Comparison of ENCODE assay signal across 20 cellular contexts in the genomic region with DNA sequence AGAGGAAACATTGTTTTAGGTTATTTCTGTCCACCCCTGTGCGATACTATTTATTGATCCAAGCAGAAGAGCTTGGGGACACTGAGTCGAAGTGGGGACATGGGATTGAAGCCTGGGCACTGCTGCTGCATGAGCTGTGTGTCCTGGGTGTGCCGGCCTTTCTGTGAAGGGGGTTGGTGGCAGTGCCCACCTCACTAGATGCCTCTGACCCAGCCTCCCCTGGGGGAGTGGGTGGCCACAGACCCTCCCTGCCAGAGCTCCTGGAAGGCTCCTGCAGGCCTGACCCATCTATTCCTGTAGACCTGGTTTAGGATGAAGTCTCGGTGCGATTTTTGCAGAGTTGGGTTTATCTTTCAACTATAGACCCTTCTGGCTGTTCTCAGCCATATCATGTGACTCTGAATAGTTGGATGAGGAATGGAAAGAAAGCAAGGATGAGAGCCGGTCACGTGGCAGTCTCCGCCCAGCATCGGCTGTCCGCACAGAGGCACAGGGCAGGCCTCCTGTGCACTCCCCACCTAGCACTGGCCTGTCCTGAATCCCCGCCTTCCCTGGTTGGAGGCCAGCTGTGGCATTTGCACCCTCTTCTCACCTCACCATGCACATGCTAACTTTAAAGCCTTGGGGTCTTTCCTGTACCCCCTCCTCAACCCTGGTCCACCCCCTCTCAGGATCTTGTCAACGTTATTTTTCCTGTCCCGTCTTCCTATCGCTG. TPM values are rescaled to one million over a fixed set of nuclear protein-coding genes. Genes with fewer than 3 reads are reported as not detected.
DNase-seq lines count a peak whose midpoint lies in the region; ATAC-seq and TF ChIP-seq lines count a peak whose summit lies in the region.
"Had no signal": no experiment of that assay in that cellular context is flagged by ENCODE, and none has a peak within 500 bp of the region (broad histone marks: within the 10 kb centered on the region; RNA-seq: fewer than 3 reads in every experiment).

No MANE protein-coding gene starts in this region.

- H3K9me3 ChIP-seq in HCT116 (ENCODE audit: control insufficient read depth in 1 of 2, insufficient read depth in 1 of 2, low read depth in 1 of 2, low read length in 2 of 2) (no peaks in the 10 kb centered on the region), osteoblast (ENCODE audit: low read depth, low read length) (no peaks in the 10 kb centered on the region), tibial artery (no peaks in the 10 kb centered on the region)
- H3K9me3 ChIP-seq: stomach had no signal

- no peaks in the 10 kb centered on the region for H3K4me1 ChIP-seq in HCT116 (ENCODE audit: control insufficient read depth in 1 of 2, insufficient read depth in 2 of 2, low read length in 2 of 2)
- no peaks in the 10 kb centered on the region for H3K4me1 ChIP-seq in osteoblast (ENCODE audit: insufficient read depth, low read length)
- H3K4me1 ChIP-seq in tibial artery = peaks cover 0 to 25% (median 19%) of the 10 kb centered on the region in 4 donors

- H3K36me3 Mint-ChIP-seq in activated T-cell treated with anti-CD3 and anti-CD28 coated beads, Interleukin-2, amount 50 U/mL, for 24 hours (ENCODE audit: low read depth) = peaks cover 76% of the 10 kb centered on the region
- peaks cover 1 to 14% of the 10 kb centered on the region in 2 donors for H3K36me3 Mint-ChIP-seq in activated T-cell treated with anti-CD3 and anti-CD28 coated beads, Interleukin-2, amount 50 U/mL, for 72 hours (ENCODE audit: insufficient read depth in 2 of 2)
- H3K36me3 Mint-ChIP-seq in central memory CD8-positive, alpha-beta T cell (ENCODE audit: insufficient read depth) = peaks cover 45% of the 10 kb centered on the region

- H3K4me1 Mint-ChIP-seq in activated T-cell treated with anti-CD3 and anti-CD28 coated beads, Interleukin-2, amount 50 U/mL, for 24 hours (ENCODE audit: low read depth) = peaks cover 41% of the 10 kb centered on the region
- peaks cover 34% of the 10 kb centered on the region for H3K4me1 Mint-ChIP-seq in activated T-cell treated with anti-CD3 and anti-CD28 coated beads, Interleukin-2, amount 50 U/mL, for 72 hours (ENCODE audit: low read depth)
- peaks cover 36% of the 10 kb centered on the region for H3K4me1 Mint-ChIP-seq in central memory CD8-positive, alpha-beta T cell

- H3K4me2 ChIP-seq in HCT116 (ENCODE audit: low read length) (no peak overlapping the region), osteoblast (ENCODE audit: insufficient read depth, low read length) (no peak overlapping the region)

- H3K36me3 ChIP-seq in HCT116 (ENCODE audit: control insufficient read depth in 1 of 2, insufficient read depth in 2 of 2, low read length in 2 of 2) (peaks cover 12 to 23% of the 10 kb centered on the region in 2 experiments; a peak in 3 of 4 replicates), osteoblast (ENCODE audit: insufficient read depth, low read length) (peaks cover 17% of the 10 kb centered on the region), tibial artery (peaks cover 7 to 72% (median 53%) of the 10 kb centered on the region in 3 donors), H7 (replicated peaks; ENCODE audit: control insufficient read depth, insufficient read depth, low read length) (peaks cover 7% of the 10 kb centered on the region)

- H3K4me3 ChIP-seq in HCT116 (replicated peaks in 1 of 2; ENCODE audit: low read depth in 1 of 2, low read length in 2 of 2) (no peak overlapping the region), osteoblast (ENCODE audit: insufficient read depth, low read length) (no peak overlapping the region), tibial artery (no peak overlapping the region), H7 (ENCODE audit: insufficient read depth, low read depth, low read length) (no peak overlapping the region)
- H3K4me3 ChIP-seq: GM23248, stomach had no signal

- CTCF ChIA-PET in HCT116 (lab: Charles Lee) = no interaction called here

- H3K27ac ChIP-seq in HCT116 (ENCODE audit: low read depth, low read length) (no peak overlapping the region), osteoblast (ENCODE audit: low read depth, low read length) (no peak overlapping the region), tibial artery (no peak overlapping the region)
- H3K27ac ChIP-seq: GM23248, stomach had no signal

- intact Hi-C loops in HCT116 (cut with micrococcal nuclease) (no loop called here), tibial artery (cut with DNase I; ENCODE audit: low total_unique reads) (no loop called here)

- peak overlapping the region; percentile 75 for H3K27ac Mint-ChIP-seq in activated T-cell treated with anti-CD3 and anti-CD28 coated beads, Interleukin-2, amount 50 U/mL, for 24 hours
- no peak overlapping the region for H3K27ac Mint-ChIP-seq in activated T-cell treated with anti-CD3 and anti-CD28 coated beads, Interleukin-2, amount 50 U/mL, for 72 hours
- peak overlapping the region; percentile 79 for H3K27ac Mint-ChIP-seq in central memory CD8-positive, alpha-beta T cell (ENCODE audit: low read depth)

- no peaks in the 10 kb centered on the region for H4K20me1 ChIP-seq in HCT116 (ENCODE audit: insufficient read depth)
- no peaks in the 10 kb centered on the region for H4K20me1 ChIP-seq in osteoblast (ENCODE audit: insufficient read depth, low read length)

- H3K9ac ChIP-seq in HCT116 (ENCODE audit: low read length) = no peak overlapping the region
- H3K9ac ChIP-seq: GM23248 had no signal

- POLR2A ChIA-PET in HCT116 (lab: Charles Lee) = no interaction called here

- no peak for TF ChIP-seq POLR2A in HCT116 (IDR thresholded peaks at IDR 0.05; ENCODE audit: borderline replicate concordance, extremely low read depth, insufficient read depth, insufficient read length)

- H3K9me2 ChIP-seq in HCT116 (ENCODE audit: insufficient read depth) = no peaks in the 10 kb centered on the region

- no peak for TF ChIP-seq RAD21 in HCT116 (IDR thresholded peaks at IDR 0.05; ENCODE audit: low read depth)

- H3K79me2 ChIP-seq in HCT116 (ENCODE audit: insufficient read depth, low read length) (no peaks in the 10 kb centered on the region), osteoblast (ENCODE audit: insufficient read depth, low read length) (no peaks in the 10 kb centered on the region)

- TF ChIP-seq CTCF in HCT116 (IDR thresholded peaks at IDR 0.05 in 2 of 3, conservative IDR thresholded peaks at IDR 0.05 in 1 of 3; ENCODE audit: borderline replicate concordance in 1 of 3, insufficient read depth in 1 of 3, low read depth in 2 of 3, low read length in 2 of 3) (no peak), osteoblast (IDR thresholded peaks at IDR 0.05; ENCODE audit: extremely low read depth, low read depth, low read length) (no peak), tibial artery (IDR thresholded peaks at IDR 0.05) (no peak)

- DNase-seq in activated T-cell treated with anti-CD3 and anti-CD28 coated beads, Interleukin-2, amount 50 U/mL, for 24 hours = no peak
- DNase-seq in activated T-cell treated with anti-CD3 and anti-CD28 coated beads, Interleukin-2, amount 50 U/mL, for 72 hours = no peak
- DNase-seq in HCT116 (ENCODE audit: low read depth, low spot score) = no peak
- DNase-seq in central memory CD8-positive, alpha-beta T cell (ENCODE audit: low spot score in 2 of 2) = no peak
- peak; percentile 79 for DNase-seq in osteoblast (ENCODE audit: insufficient read length, low spot score, missing footprints)
- no peak for DNase-seq in tibial artery
- DNase-seq in H7 = no peak
- DNase-seq: ACHN; activated CD4-positive, alpha-beta T cell treated with anti-CD3 and anti-CD28 coated beads, Interleukin-2, amount 50 U/mL, for 4 hours; GM23248; NCI-H1092; NCI-H2081; NCI-H524; nucleus accumbens; stomach; SW 1271 had no signal

- RAD21 ChIA-PET in HCT116 (lab: Charles Lee; ENCODE audit: low non-redundant PET in 1 of 2, low total read pairs in 2 of 2, uncharacterized antibody in 2 of 2, unreplicated experiment in 2 of 2) = no interaction called here

- no peaks in the 10 kb centered on the region for H3K9me3 Mint-ChIP-seq in activated T-cell treated with anti-CD3 and anti-CD28 coated beads, Interleukin-2, amount 50 U/mL, for 24 hours
- no peaks in the 10 kb centered on the region for H3K9me3 Mint-ChIP-seq in activated T-cell treated with anti-CD3 and anti-CD28 coated beads, Interleukin-2, amount 50 U/mL, for 72 hours
- no peaks in the 10 kb centered on the region for H3K9me3 Mint-ChIP-seq in central memory CD8-positive, alpha-beta T cell

- no TSS peak for BruUV-seq in HCT116 (replicated peaks; lab: Mats Ljungman, UMichigan)

- no peaks in the 10 kb centered on the region for H3K27me3 ChIP-seq in HCT116 (ENCODE audit: insufficient read depth, low read length)
- no peaks in the 10 kb centered on the region for H3K27me3 ChIP-seq in osteoblast (ENCODE audit: insufficient read depth, low read length)
- H3K27me3 ChIP-seq in tibial artery = no peaks in the 10 kb centered on the region
- H3K27me3 ChIP-seq in H7 (ENCODE audit: control insufficient read depth, insufficient read depth, low read length) = no peaks in the 10 kb centered on the region
- H3K27me3 ChIP-seq: stomach had no signal

- no peak overlapping the region for H2AFZ ChIP-seq in HCT116 (ENCODE audit: low read depth, low read length, poor library complexity, severe bottlenecking)
- no peak overlapping the region for H2AFZ ChIP-seq in osteoblast (ENCODE audit: low read length)
- H2AFZ ChIP-seq: GM23248 had no signal

- ATAC-seq in activated T-cell treated with anti-CD3 and anti-CD28 coated beads, Interleukin-2, amount 50 U/mL, for 72 hours (replicated peaks in 1 of 2) = no peak
- ATAC-seq in HCT116 = no peak
- ATAC-seq in central memory CD8-positive, alpha-beta T cell (replicated peaks; ENCODE audit: extremely low read depth, poor library complexity, severe bottlenecking) = no peak
- no peak for ATAC-seq in GM18909 (IDR thresholded peaks at IDR 0.05; ENCODE audit: poor library complexity, unreplicated experiment)

- no peak overlapping the region for H3K4me3 Mint-ChIP-seq in activated T-cell treated with anti-CD3 and anti-CD28 coated beads, Interleukin-2, amount 50 U/mL, for 24 hours
- no peak overlapping the region for H3K4me3 Mint-ChIP-seq in activated T-cell treated with anti-CD3 and anti-CD28 coated beads, Interleukin-2, amount 50 U/mL, for 72 hours
- no peak overlapping the region for H3K4me3 Mint-ChIP-seq in central memory CD8-positive, alpha-beta T cell

- H3K27me3 Mint-ChIP-seq in activated T-cell treated with anti-CD3 and anti-CD28 coated beads, Interleukin-2, amount 50 U/mL, for 24 hours = no peaks in the 10 kb centered on the region
- no peaks in the 10 kb centered on the region for H3K27me3 Mint-ChIP-seq in activated T-cell treated with anti-CD3 and anti-CD28 coated beads, Interleukin-2, amount 50 U/mL, for 72 hours (ENCODE audit: low read depth)
- no peaks in the 10 kb centered on the region for H3K27me3 Mint-ChIP-seq in central memory CD8-positive, alpha-beta T cell

TF ChIP-seq in HCT116, 20 proteins besides CTCF, POLR2A, EP300 and RAD21:
- 0 out of 2 replicates have a peak, but pooled peaks have one; percentile 16 for TF ChIP-seq POLR2AphosphoS5 (IDR thresholded peaks at IDR 0.05; ENCODE audit: low read depth, low read length)
- TF ChIP-seq EGR1 (IDR thresholded peaks at IDR 0.05; ENCODE audit: low read depth) = no peak
TF ChIP-seq in HCT116: peak in this region for 1.

RNA-seq across cellular contexts. Expression of a gene that starts 17.6 kb away (rescaled TPM):
- total RNA-seq in activated T-cell treated with anti-CD3 and anti-CD28 coated beads, Interleukin-2, amount 50 U/mL, for 72 hours = under 1 TPM; 0.34 to 0.46 TPM
- total RNA-seq in HCT116 (2021; ENCODE audit: unreplicated experiment) (0.22 TPM), osteoblast (under 0.01 TPM in 1 of 2 replicates, not detected in the other)
- 0.04 TPM in 1 of 2 replicates, not detected in the other for polyA plus RNA-seq in HCT116 (2012)
- not detected in 2 replicates for total RNA-seq in H7 (2014; rRNA removed; shearing (Covaris generic))
- total RNA-seq: fibroblast of villous mesenchyme, GM23248, right cardiac atrium, ureter had no signal
- polyA plus RNA-seq: GM23248, right cardiac atrium had no signal
